21 cellular contexts compared by ENCODE assay signal in genomic region chr6:127510876-127511275, GRCh38. TPM values are rescaled to one million over a fixed set of nuclear protein-coding genes. Genes with fewer than 3 reads are reported as not detected.
A peak's percentile ranks its signal among the peaks of the same experiment; 100 is the strongest.
DNase-seq lines count a peak whose midpoint lies in the region; ATAC-seq and TF ChIP-seq lines count a peak whose summit lies in the region.
"Had no signal": no experiment of that assay in that cellular context is flagged by ENCODE, and none has a peak within 500 bp of the region (broad histone marks: within the 10 kb centered on the region; RNA-seq: fewer than 3 reads in every experiment).

No MANE protein-coding gene starts in this region.

- no peak overlapping the region for H3K27ac ChIP-seq in WERI-Rb-1
- no peak overlapping the region for H3K27ac ChIP-seq in mesendoderm (ENCODE audit: low read depth, low read length)
- no peak overlapping the region for H3K27ac ChIP-seq in psoas muscle
- H3K27ac ChIP-seq in hepatocyte: no peak overlapping the region
- H3K27ac ChIP-seq: 22Rv1, A549, BLaER1 had no signal

- no peak overlapping the region for H3K4ac ChIP-seq in mesendoderm (ENCODE audit: low read depth, low read length)

- TF ChIP-seq CTCF in BE2C (IDR thresholded peaks at IDR 0.05; ENCODE audit: low read depth, low read length): no peak
- no peak for TF ChIP-seq CTCF in WERI-Rb-1 (IDR thresholded peaks at IDR 0.05; ENCODE audit: low read depth, low read length)
- TF ChIP-seq CTCF in psoas muscle (IDR thresholded peaks at IDR 0.05): no peak
- TF ChIP-seq CTCF in hepatocyte (IDR thresholded peaks at IDR 0.05; ENCODE audit: poor library complexity): no peak

- H2BK15ac ChIP-seq in mesendoderm (replicated peaks; ENCODE audit: low read depth): no peak overlapping the region

- H3K9ac ChIP-seq in mesendoderm (ENCODE audit: low read length): no peak overlapping the region
- H3K9ac ChIP-seq: BLaER1 had no signal

- no peak overlapping the region for H4K8ac ChIP-seq in mesendoderm (ENCODE audit: low read depth, low read length)

- peak; percentile 78 for DNase-seq in BE2C
- DNase-seq in NCI-H82 (lab: John Stamatoyannopoulos, UW): peak; percentile 99
- DNase-seq in WERI-Rb-1: peak; percentile 30
- peak; percentile 16 for DNase-seq in mesendoderm
- no peak for DNase-seq in mesenteric fat pad (ENCODE audit: low spot score)
- no peak for DNase-seq in psoas muscle
- no peak for DNase-seq in hepatocyte (ENCODE audit: low spot score)
- DNase-seq: AML-193; CD4-positive, alpha-beta memory T cell; DMS 273 treated with DMSO at 0.1 percent for 48 hours; DMS53; GOT3; H7; HFFc6; IMR-90 had no signal

- H2BK120ac ChIP-seq in mesendoderm (ENCODE audit: low read depth, low read length): no peak overlapping the region

- no peaks in the 10 kb centered on the region for H3K9me2 ChIP-seq in hepatocyte (replicated peaks; ENCODE audit: insufficient read depth)

- no peak overlapping the region for H2AK5ac ChIP-seq in mesendoderm (ENCODE audit: low read length)

- H3K56ac ChIP-seq in mesendoderm (ENCODE audit: low read length): no peak overlapping the region

- WGBS in mesendoderm (ENCODE audit: extremely low coverage, insufficient coverage, low lambda C conversion rate): no CpG with 5 or more reads among the region's 2 CpGs
- WGBS in psoas muscle, 3 donors: 83 to 94% (median 92%) methylated on average over 2 of the region's 2 CpGs
- 82% methylated on average over 2 of the region's 2 CpGs for WGBS in hepatocyte (ENCODE audit: low lambda C conversion rate, missing lambda C conversion rate)

- no peak overlapping the region for H2BK5ac ChIP-seq in mesendoderm (ENCODE audit: low read length)

- H3K23ac ChIP-seq in mesendoderm (ENCODE audit: low read length): no peak overlapping the region

- H4K20me1 ChIP-seq in hepatocyte (ENCODE audit: insufficient read depth, poor library complexity, severe bottlenecking): no peaks in the 10 kb centered on the region

- H3K79me2 ChIP-seq in mesendoderm (ENCODE audit: control insufficient read depth, insufficient read depth, low read length) (no peaks in the 10 kb centered on the region), hepatocyte (no peaks in the 10 kb centered on the region)

- no peak overlapping the region for H4K5ac ChIP-seq in mesendoderm (ENCODE audit: low read length)

- H3K18ac ChIP-seq in mesendoderm (ENCODE audit: low read length): no peak overlapping the region

- H3K4me1 ChIP-seq in BE2C (peaks cover 17% of the 10 kb centered on the region), mesendoderm (ENCODE audit: control insufficient read depth, low read depth, low read length) (peaks cover 2% of the 10 kb centered on the region), psoas muscle (no peaks in the 10 kb centered on the region), hepatocyte (ENCODE audit: insufficient read depth) (peaks cover 10% of the 10 kb centered on the region)
- H3K4me1 ChIP-seq: A549, BLaER1 had no signal

- H2AFZ ChIP-seq in hepatocyte: no peak overlapping the region

- ATAC-seq in psoas muscle (no peak), GM19328 (IDR thresholded peaks at IDR 0.05; ENCODE audit: unreplicated experiment) (no peak)
- ATAC-seq: A549, HCT116 had no signal

- H3K27me3 ChIP-seq in BE2C (no peaks in the 10 kb centered on the region), WERI-Rb-1 (ENCODE audit: insufficient read depth, low read depth, severe bottlenecking) (no peaks in the 10 kb centered on the region), mesendoderm (ENCODE audit: insufficient read depth, low read length, poor library complexity) (no peaks in the 10 kb centered on the region), psoas muscle (ENCODE audit: insufficient read depth in 3 of 3, low read length in 2 of 3) (peaks cover 0 to 12% (median 0%) of the 10 kb centered on the region in 3 donors), hepatocyte (peaks cover 47% of the 10 kb centered on the region)

- H3K9me3 ChIP-seq in BE2C (no peaks in the 10 kb centered on the region; the same call in 1 of the 2 replicates), WERI-Rb-1 (ENCODE audit: severe bottlenecking) (no peaks in the 10 kb centered on the region), psoas muscle (no peaks in the 10 kb centered on the region), hepatocyte (ENCODE audit: low read depth) (no peaks in the 10 kb centered on the region)
- H3K9me3 ChIP-seq: BLaER1 had no signal

- H3K79me1 ChIP-seq in mesendoderm (ENCODE audit: low read length): no peaks in the 10 kb centered on the region

- no peak overlapping the region for H3K4me2 ChIP-seq in mesendoderm (ENCODE audit: low read length)
- no peak overlapping the region for H3K4me2 ChIP-seq in hepatocyte
- H3K4me2 ChIP-seq: A549, BLaER1 had no signal

- H3K36me3 ChIP-seq in BE2C: peaks cover 86% of the 10 kb centered on the region
- peaks cover 90% of the 10 kb centered on the region for H3K36me3 ChIP-seq in WERI-Rb-1
- no peaks in the 10 kb centered on the region for H3K36me3 ChIP-seq in mesendoderm (ENCODE audit: control insufficient read depth, insufficient read depth, low read length)
- no peaks in the 10 kb centered on the region for H3K36me3 ChIP-seq in psoas muscle (ENCODE audit: insufficient read depth in 1 of 2, low read depth in 1 of 2)
- H3K36me3 ChIP-seq in hepatocyte (replicated peaks; ENCODE audit: insufficient read depth, low read depth): no peaks in the 10 kb centered on the region
- H3K36me3 ChIP-seq: BLaER1 had no signal

- H3K4me3 ChIP-seq in BE2C (ENCODE audit: low read depth, low read length) (no peak overlapping the region), WERI-Rb-1 (ENCODE audit: low read depth, low read length) (no peak overlapping the region), mesendoderm (ENCODE audit: low read length) (no peak overlapping the region), psoas muscle (no peak overlapping the region), hepatocyte (no peak overlapping the region)
- H3K4me3 ChIP-seq: A549, BLaER1 had no signal

- intact Hi-C loops in psoas muscle (cut with DNase I): loop anchor here in 1 of 2 donors (10.0 kb wide), 1 partner anchor 46 kb away; no protein-coding TSS in a partner anchor

RNA-seq across cellular contexts. Expression of gene KIAA0408, which starts 51.7 kb away (rescaled TPM):
- 33.3 TPM for polyA plus RNA-seq in BE2C (2012; ENCODE audit: insufficient read depth, insufficient read length, low read depth)
- 4.3 TPM for polyA plus RNA-seq in mesendoderm (2013, experiment 1 of 2)
- polyA plus RNA-seq in mesendoderm (2013, experiment 2 of 2): 5.0 TPM
- 2.7 TPM for total RNA-seq in mesenteric fat pad
- 10 to 100 TPM; 10.4 to 31.5 (median 14.7) TPM for total RNA-seq in psoas muscle
- 10 to 100 TPM in 2 of 3 donors, 1 to 10 TPM in 1; 4.4 to 48.0 (median 24.6) TPM for polyA plus RNA-seq in psoas muscle
- 6.4 and 7.4 TPM in 2 replicates for total RNA-seq in hepatocyte
- polyA plus RNA-seq in hepatocyte: 1.8 and 2.1 TPM in 2 replicates
- polyA plus RNA-seq: CD14-positive monocyte had no signal

Comparison
In these comparisons a context has a peak if more than half of its experiments do, and no peak if none do; other contexts are left out.
1. DNase-seq: peak in BE2C (single experiment), NCI-H82 (single experiment), WERI-Rb-1 (single experiment) and mesendoderm (single experiment); none in mesenteric fat pad (single experiment), psoas muscle (0 of 2) and hepatocyte (single experiment).